ENCODE assay signal across 9 cellular contexts in the genomic region with DNA sequence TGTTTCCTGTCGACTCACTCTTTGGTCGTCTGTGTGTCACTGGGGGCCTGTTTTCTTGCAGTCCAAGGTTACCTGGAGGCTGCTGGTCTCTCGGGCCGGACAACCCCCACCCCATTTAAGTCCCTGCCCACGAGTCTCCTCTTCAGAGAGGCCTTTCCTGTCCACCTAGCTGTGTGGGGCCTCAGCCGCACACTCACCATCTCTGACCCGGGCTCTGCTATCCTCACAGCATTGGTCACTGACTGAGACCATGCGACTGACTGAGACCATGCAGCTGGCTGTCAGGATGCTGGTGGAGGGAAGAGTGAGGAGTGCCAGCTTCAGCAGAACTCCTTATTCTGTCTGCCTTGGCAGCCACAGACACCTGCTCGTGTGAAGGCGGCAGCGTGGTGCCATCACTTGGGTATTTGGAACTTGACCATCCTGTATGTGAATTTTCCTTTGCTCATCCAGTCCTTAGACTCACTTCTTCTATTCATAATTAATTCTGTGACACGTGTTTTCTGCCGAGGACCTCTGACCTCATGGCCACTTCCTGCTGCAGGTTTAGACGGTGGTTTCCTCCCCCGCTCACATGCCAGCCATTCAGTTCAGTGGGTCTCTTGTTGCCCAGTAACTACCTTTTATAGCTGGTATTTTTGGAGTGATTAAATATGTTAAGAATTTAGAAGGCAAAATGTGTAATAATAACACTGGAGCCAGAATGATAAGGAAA. TPM values are rescaled to one million over a fixed set of nuclear protein-coding genes. Genes with fewer than 3 reads are reported as not detected.
DNase-seq lines count a peak whose midpoint lies in the region; ATAC-seq and TF ChIP-seq lines count a peak whose summit lies in the region.
"Had no signal": no experiment of that assay in that cellular context is flagged by ENCODE, and none has a peak within 500 bp of the region (broad histone marks: within the 10 kb centered on the region; RNA-seq: fewer than 3 reads in every experiment).

No MANE protein-coding gene starts in this region.

- H3K79me2 ChIP-seq in Karpas-422 (ENCODE audit: low read length): peaks cover 3% of the 10 kb centered on the region; the same call in 1 of the 2 replicates

- peaks cover 0 to 21% (median 3%) of the 10 kb centered on the region in 9 donors for H3K36me3 ChIP-seq in heart right ventricle
- peaks cover 0 to 11% (median 3%) of the 10 kb centered on the region in 3 donors for H3K36me3 ChIP-seq in tibial artery
- H3K36me3 ChIP-seq in Karpas-422 (ENCODE audit: insufficient read depth, low read length): no peaks in the 10 kb centered on the region

- peak in 7 of 8 donors; percentile 25 to 60 (median 40) for ATAC-seq in heart right ventricle

- H3K9me3 ChIP-seq in heart right ventricle (no peaks in the 10 kb centered on the region), tibial artery (no peaks in the 10 kb centered on the region), Karpas-422 (ENCODE audit: low read length) (no peaks in the 10 kb centered on the region)

- H3K27me3 ChIP-seq in heart right ventricle (no peaks in the 10 kb centered on the region), tibial artery (no peaks in the 10 kb centered on the region), Karpas-422 (ENCODE audit: low read length) (no peaks in the 10 kb centered on the region)

- H3K4me2 ChIP-seq in Karpas-422 (ENCODE audit: low read depth, low read length, poor library complexity, severe bottlenecking): no peak overlapping the region

- peak overlapping the region; percentile 32 for H3K27ac Mint-ChIP-seq in activated CD4-positive, alpha-beta T cell treated with anti-CD3 and anti-CD28 coated beads, Interleukin-2, amount 10 ng/mL, durations not matched to agents 7 days and 5 days

- no peaks in the 10 kb centered on the region for H4K20me1 ChIP-seq in Karpas-422 (ENCODE audit: insufficient read depth, low read depth, low read length)

- 70 to 77% methylated on average over 15 of the region's 15 CpGs for WGBS in heart right ventricle, 2 donors

- H3K4me1 ChIP-seq in heart right ventricle (peaks cover 2 to 69% (median 22%) of the 10 kb centered on the region in 9 donors), tibial artery (peaks cover 0 to 35% (median 26%) of the 10 kb centered on the region in 4 donors), Karpas-422 (ENCODE audit: low read length) (no peaks in the 10 kb centered on the region)

- TF ChIP-seq CTCF in heart right ventricle (IDR thresholded peaks at IDR 0.05): no peak
- no peak for TF ChIP-seq CTCF in tibial artery (IDR thresholded peaks at IDR 0.05)

- intact Hi-C loops in heart right ventricle (cut with DNase I): loop anchor here in 2 of 10 donors (2.0 to 10.0 kb wide), 3 partner anchors 70 to 406 kb away; no protein-coding TSS in a partner anchor
- intact Hi-C loops in tibial artery (cut with DNase I; ENCODE audit: low total_unique reads): loop anchor here (10.0 kb wide), 1 partner anchor 406 kb away; no protein-coding TSS in a partner anchor

- H3K27me3 Mint-ChIP-seq in activated CD4-positive, alpha-beta T cell treated with anti-CD3 and anti-CD28 coated beads, Interleukin-2, amount 10 ng/mL, durations not matched to agents 7 days and 5 days: no peaks in the 10 kb centered on the region

- H3K4me3 ChIP-seq in heart right ventricle: no peak overlapping the region
- H3K4me3 ChIP-seq in tibial artery: no peak overlapping the region
- no peak overlapping the region for H3K4me3 ChIP-seq in Karpas-422 (ENCODE audit: low read length)

- peaks cover 8% of the 10 kb centered on the region for H3K36me3 Mint-ChIP-seq in activated CD4-positive, alpha-beta T cell treated with anti-CD3 and anti-CD28 coated beads, Interleukin-2, amount 10 ng/mL, durations not matched to agents 7 days and 5 days (ENCODE audit: low read depth)

- H3K4me1 Mint-ChIP-seq in activated CD4-positive, alpha-beta T cell treated with anti-CD3 and anti-CD28 coated beads, Interleukin-2, amount 10 ng/mL, durations not matched to agents 7 days and 5 days: peaks cover 39% of the 10 kb centered on the region

- H2AFZ ChIP-seq in Karpas-422 (ENCODE audit: low read length): no peak overlapping the region

- POLR2A ChIA-PET in activated CD4-positive, alpha-beta T cell treated with anti-CD3 and anti-CD28 coated beads, Interleukin-2, amount 10 ng/mL, durations not matched to agents 7 days and 5 days (lab: Charles Lee): no interaction called here

- peak; percentile 17 for DNase-seq in activated naive CD4-positive, alpha-beta T cell treated with Interleukin-2 at 50 U/mL for 16 hours
- no peak for DNase-seq in activated naive CD4-positive, alpha-beta T cell (lab: John Stamatoyannopoulos, UW)
- DNase-seq in activated CD4-positive, alpha-beta T cell treated with anti-CD3 and anti-CD28 coated beads, Interleukin-2, amount 10 ng/mL, durations not matched to agents 7 days and 5 days: peak; percentile 43
- DNase-seq in heart right ventricle (no peak), tibial artery (no peak), NCI-H774 (lab: John Stamatoyannopoulos, UW) (no peak), amygdala (lab: John Stamatoyannopoulos, UW) (no peak), Karpas-422 (no peak)

- no peaks in the 10 kb centered on the region for H3K9me3 Mint-ChIP-seq in activated CD4-positive, alpha-beta T cell treated with anti-CD3 and anti-CD28 coated beads, Interleukin-2, amount 10 ng/mL, durations not matched to agents 7 days and 5 days

- H3K27ac ChIP-seq in heart right ventricle: peak overlapping the region in 9 of 10 donors; percentile 1 to 79 (median 62)
- H3K27ac ChIP-seq in tibial artery: peak overlapping the region; percentile 8 to 10
- no peak overlapping the region for H3K27ac ChIP-seq in Karpas-422 (ENCODE audit: low read length)

- CTCF ChIA-PET in activated CD4-positive, alpha-beta T cell treated with anti-CD3 and anti-CD28 coated beads, Interleukin-2, amount 10 ng/mL, durations not matched to agents 7 days and 5 days (lab: Charles Lee): interaction anchor here (1.2 kb wide), 1 partner anchor 8 kb away, joined by 3 read pairs; no protein-coding TSS in a partner anchor

- H3K4me3 Mint-ChIP-seq in activated CD4-positive, alpha-beta T cell treated with anti-CD3 and anti-CD28 coated beads, Interleukin-2, amount 10 ng/mL, durations not matched to agents 7 days and 5 days: no peak overlapping the region
- H3K4me3 Mint-ChIP-seq: neural crest cell had no signal

- H3K9ac ChIP-seq in Karpas-422 (ENCODE audit: low read length): no peak overlapping the region

- H3K9me2 ChIP-seq in Karpas-422 (replicated peaks; ENCODE audit: insufficient read depth, low read length): no peaks in the 10 kb centered on the region

RNA-seq across cellular contexts. Expression of gene ASB1, which starts 47.5 kb away (rescaled TPM):
- 10 to 100 TPM; 26.2 to 28.9 TPM for total RNA-seq in activated CD4-positive, alpha-beta T cell treated with anti-CD3 and anti-CD28 coated beads, Interleukin-2, amount 10 ng/mL, durations not matched to agents 7 days and 5 days
- total RNA-seq in heart right ventricle: 10 to 100 TPM; 31.4 to 61.5 (median 51.2) TPM
- polyA plus RNA-seq in heart right ventricle: 10 to 100 TPM; 32.0 to 41.9 TPM
- 25.1 and 37.0 TPM in 2 replicates for total RNA-seq in Karpas-422 (2014; rRNA removed; shearing (Covaris generic); ENCODE audit: low replicate concordance)

RNA-seq across cellular contexts. Expression of gene TRAF3IP1, which starts 58.9 kb away (rescaled TPM):
- 1 to 10 TPM; 7.9 to 9.2 TPM for total RNA-seq in activated CD4-positive, alpha-beta T cell treated with anti-CD3 and anti-CD28 coated beads, Interleukin-2, amount 10 ng/mL, durations not matched to agents 7 days and 5 days
- total RNA-seq in heart right ventricle: 10 to 100 TPM in 6 of 10 donors, 1 to 10 TPM in 4; 8.3 to 20.4 (median 12.5) TPM
- polyA plus RNA-seq in heart right ventricle: 1 to 10 TPM; 4.0 to 6.2 TPM
- total RNA-seq in Karpas-422 (2014; rRNA removed; shearing (Covaris generic); ENCODE audit: low replicate concordance): 16.0 and 18.4 TPM in 2 replicates

Comparison
In these comparisons a context has a peak if more than half of its experiments do, and no peak if none do; other contexts are left out.
1. DNase-seq: peak in activated naive CD4-positive, alpha-beta T cell treated with Interleukin-2 at 50 U/mL for 16 hours (single experiment) and activated CD4-positive, alpha-beta T cell treated with anti-CD3 and anti-CD28 coated beads, Interleukin-2, amount 10 ng/mL, durations not matched to agents 7 days and 5 days (single experiment); none in activated naive CD4-positive, alpha-beta T cell (0 of 4), heart right ventricle (0 of 2), tibial artery (0 of 2), NCI-H774 (single experiment), amygdala (0 of 56) and Karpas-422 (single experiment).